1 cellular context compared by ENCODE assay signal in the genomic region with DNA sequence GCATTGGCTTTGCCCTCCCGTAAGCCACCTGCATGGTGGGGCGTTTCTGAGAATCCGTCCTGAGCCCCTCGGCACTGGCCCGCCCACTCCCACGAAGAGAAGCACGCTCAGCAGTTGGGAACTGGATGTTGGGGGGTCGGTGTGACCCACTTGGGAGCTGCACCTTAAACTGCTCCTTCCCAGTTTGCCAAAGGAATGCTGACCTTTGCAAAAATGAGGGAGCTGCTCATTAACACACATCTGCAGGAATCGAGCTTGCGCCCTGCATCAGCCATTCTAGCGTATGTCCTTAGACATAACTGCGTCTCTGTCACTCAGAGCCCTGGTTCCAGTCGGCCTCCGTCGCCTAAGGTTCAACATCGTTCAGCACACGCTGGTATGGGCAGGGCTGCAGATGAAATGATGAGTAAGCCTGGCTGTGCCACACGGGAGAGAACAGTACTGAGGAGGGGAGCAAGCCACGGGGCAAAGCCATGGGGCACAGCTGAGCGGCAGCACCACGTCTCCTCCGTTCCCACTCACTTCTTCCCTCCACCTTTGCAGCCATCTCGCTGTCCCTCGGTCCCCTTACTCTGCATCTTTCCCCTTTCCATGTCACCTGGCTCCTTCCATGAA.
TF ChIP-seq lines count a peak whose summit lies in the region.

No MANE protein-coding gene starts in this region.

TF ChIP-seq in K562, 482 proteins besides CTCF, POLR2A, EP300 and RAD21 (continued from another document):
- TF ChIP-seq, protein P1, sequence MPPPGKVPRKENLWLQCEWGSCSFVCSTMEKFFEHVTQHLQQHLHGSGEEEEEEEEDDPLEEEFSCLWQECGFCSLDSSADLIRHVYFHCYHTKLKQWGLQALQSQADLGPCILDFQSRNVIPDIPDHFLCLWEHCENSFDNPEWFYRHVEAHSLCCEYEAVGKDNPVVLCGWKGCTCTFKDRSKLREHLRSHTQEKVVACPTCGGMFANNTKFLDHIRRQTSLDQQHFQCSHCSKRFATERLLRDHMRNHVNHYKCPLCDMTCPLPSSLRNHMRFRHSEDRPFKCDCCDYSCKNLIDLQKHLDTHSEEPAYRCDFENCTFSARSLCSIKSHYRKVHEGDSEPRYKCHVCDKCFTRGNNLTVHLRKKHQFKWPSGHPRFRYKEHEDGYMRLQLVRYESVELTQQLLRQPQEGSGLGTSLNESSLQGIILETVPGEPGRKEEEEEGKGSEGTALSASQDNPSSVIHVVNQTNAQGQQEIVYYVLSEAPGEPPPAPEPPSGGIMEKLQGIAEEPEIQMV (tag; conservative IDR thresholded peaks at IDR 0.05; ENCODE audit: low read depth) = no peak
- TF ChIP-seq, protein P2, sequence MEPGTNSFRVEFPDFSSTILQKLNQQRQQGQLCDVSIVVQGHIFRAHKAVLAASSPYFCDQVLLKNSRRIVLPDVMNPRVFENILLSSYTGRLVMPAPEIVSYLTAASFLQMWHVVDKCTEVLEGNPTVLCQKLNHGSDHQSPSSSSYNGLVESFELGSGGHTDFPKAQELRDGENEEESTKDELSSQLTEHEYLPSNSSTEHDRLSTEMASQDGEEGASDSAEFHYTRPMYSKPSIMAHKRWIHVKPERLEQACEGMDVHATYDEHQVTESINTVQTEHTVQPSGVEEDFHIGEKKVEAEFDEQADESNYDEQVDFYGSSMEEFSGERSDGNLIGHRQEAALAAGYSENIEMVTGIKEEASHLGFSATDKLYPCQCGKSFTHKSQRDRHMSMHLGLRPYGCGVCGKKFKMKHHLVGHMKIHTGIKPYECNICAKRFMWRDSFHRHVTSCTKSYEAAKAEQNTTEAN (CRISPR knock-in tag; IDR thresholded peaks at IDR 0.05) = no peak
- no peak for TF ChIP-seq TAF15 (IDR thresholded peaks at IDR 0.05; ENCODE audit: low read depth, low read length)
- no peak for TF ChIP-seq ZNF134 (CRISPR knock-in tag; conservative IDR thresholded peaks at IDR 0.05)
- TF ChIP-seq ZNF408 (CRISPR knock-in tag; IDR thresholded peaks at IDR 0.05; ENCODE audit: low read depth) = no peak
- TF ChIP-seq, protein P3, sequence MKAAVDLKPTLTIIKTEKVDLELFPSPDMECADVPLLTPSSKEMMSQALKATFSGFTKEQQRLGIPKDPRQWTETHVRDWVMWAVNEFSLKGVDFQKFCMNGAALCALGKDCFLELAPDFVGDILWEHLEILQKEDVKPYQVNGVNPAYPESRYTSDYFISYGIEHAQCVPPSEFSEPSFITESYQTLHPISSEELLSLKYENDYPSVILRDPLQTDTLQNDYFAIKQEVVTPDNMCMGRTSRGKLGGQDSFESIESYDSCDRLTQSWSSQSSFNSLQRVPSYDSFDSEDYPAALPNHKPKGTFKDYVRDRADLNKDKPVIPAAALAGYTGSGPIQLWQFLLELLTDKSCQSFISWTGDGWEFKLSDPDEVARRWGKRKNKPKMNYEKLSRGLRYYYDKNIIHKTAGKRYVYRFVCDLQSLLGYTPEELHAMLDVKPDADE (conservative IDR thresholded peaks at IDR 0.05; ENCODE audit: control insufficient read depth, low read depth, low read length) = no peak
- peak; percentile 92 for TF ChIP-seq ZNF316 (IDR thresholded peaks at IDR 0.05)
- TF ChIP-seq CREBBP (IDR thresholded peaks at IDR 0.05; ENCODE audit: low read depth, low read length) = no peak
- no peak for TF ChIP-seq TRIM28 (IDR thresholded peaks at IDR 0.05)
- no peak for TF ChIP-seq SRF (CRISPR knock-in tag; IDR thresholded peaks at IDR 0.05)
- TF ChIP-seq XRCC4 (IDR thresholded peaks at IDR 0.05; ENCODE audit: extremely low read depth, insufficient read depth, insufficient read length) = no peak
- TF ChIP-seq, protein P4, sequence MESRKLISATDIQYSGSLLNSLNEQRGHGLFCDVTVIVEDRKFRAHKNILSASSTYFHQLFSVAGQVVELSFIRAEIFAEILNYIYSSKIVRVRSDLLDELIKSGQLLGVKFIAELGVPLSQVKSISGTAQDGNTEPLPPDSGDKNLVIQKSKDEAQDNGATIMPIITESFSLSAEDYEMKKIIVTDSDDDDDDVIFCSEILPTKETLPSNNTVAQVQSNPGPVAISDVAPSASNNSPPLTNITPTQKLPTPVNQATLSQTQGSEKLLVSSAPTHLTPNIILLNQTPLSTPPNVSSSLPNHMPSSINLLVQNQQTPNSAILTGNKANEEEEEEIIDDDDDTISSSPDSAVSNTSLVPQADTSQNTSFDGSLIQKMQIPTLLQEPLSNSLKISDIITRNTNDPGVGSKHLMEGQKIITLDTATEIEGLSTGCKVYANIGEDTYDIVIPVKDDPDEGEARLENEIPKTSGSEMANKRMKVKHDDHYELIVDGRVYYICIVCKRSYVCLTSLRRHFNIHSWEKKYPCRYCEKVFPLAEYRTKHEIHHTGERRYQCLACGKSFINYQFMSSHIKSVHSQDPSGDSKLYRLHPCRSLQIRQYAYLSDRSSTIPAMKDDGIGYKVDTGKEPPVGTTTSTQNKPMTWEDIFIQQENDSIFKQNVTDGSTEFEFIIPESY (CRISPR knock-in tag; IDR thresholded peaks at IDR 0.05) = no peak
- TF ChIP-seq ZNF583 (CRISPR knock-in tag; IDR thresholded peaks at IDR 0.05) = no peak
- no peak for TF ChIP-seq BRCA1 (IDR thresholded peaks at IDR 0.05)
- no peak for TF ChIP-seq BRCA1 (CRISPR knock-in tag; IDR thresholded peaks at IDR 0.05)
- TF ChIP-seq SIRT6 (IDR thresholded peaks at IDR 0.05; ENCODE audit: low read depth, low read length) = no peak
- TF ChIP-seq MAFK (IDR thresholded peaks at IDR 0.05; ENCODE audit: low read length) = peak; percentile 93
- no peak for TF ChIP-seq KAT8 (IDR thresholded peaks at IDR 0.05; ENCODE audit: low read depth)
- TF ChIP-seq ZNF384 (IDR thresholded peaks at IDR 0.05; ENCODE audit: low read depth, low read length) = no peak
- peak; percentile 88 for TF ChIP-seq C11orf30 (IDR thresholded peaks at IDR 0.05; ENCODE audit: low read depth)
- TF ChIP-seq MAFF (IDR thresholded peaks at IDR 0.05; ENCODE audit: low read length) = peak; percentile 88
- no peak for TF ChIP-seq ZNF239 (CRISPR knock-in tag; IDR thresholded peaks at IDR 0.05)
- TF ChIP-seq MAFG (tag; conservative IDR thresholded peaks at IDR 0.05) = peak; percentile 84
TF ChIP-seq in K562: peak in this region for 5.
